Comparison of ENCODE assay signal across 23 cellular contexts in the genomic region with DNA sequence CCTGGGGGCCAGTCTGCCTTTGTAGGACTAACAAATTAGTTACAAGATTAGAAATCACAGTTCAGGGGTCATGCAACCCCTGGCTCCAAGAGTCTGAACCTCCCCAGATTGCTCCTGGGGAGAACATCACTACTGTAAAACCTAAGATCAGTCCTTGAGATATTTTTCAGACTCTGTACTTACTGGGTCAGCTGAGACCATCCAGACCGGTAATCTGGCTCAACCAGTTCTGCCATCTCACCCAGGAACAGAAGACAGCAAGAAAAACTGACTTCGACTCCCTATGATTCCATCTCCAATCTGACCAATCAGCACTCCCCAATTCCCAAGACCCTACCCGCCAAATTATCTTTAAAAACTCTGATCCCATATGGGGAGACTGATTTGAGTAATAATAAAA. TPM values are rescaled to one million over a fixed set of nuclear protein-coding genes. Genes with fewer than 3 reads are reported as not detected.
DNase-seq lines count a peak whose midpoint lies in the region; ATAC-seq and TF ChIP-seq lines count a peak whose summit lies in the region.
"Had no signal": no experiment of that assay in that cellular context is flagged by ENCODE, and none has a peak within 500 bp of the region (broad histone marks: within the 10 kb centered on the region; RNA-seq: fewer than 3 reads in every experiment).

No MANE protein-coding gene starts in this region.

- no peaks in the 10 kb centered on the region for H3K9me1 ChIP-seq in IMR-90 (ENCODE audit: insufficient read depth, low read length)

- H3K4ac ChIP-seq in IMR-90 (ENCODE audit: low read depth, low read length) = peak overlapping the region; percentile 16; the same call in 1 of the 2 replicates

- H3K14ac ChIP-seq in IMR-90 (replicated peaks; ENCODE audit: low read depth, low read length) = no peak overlapping the region

- H4K8ac ChIP-seq in IMR-90 (ENCODE audit: low read depth in 2 of 2, low read length in 2 of 2) = no peak overlapping the region; a peak in 1 of 4 replicates

- no peak overlapping the region for H3K4me2 ChIP-seq in IMR-90 (ENCODE audit: low read depth, low read length)
- H3K4me2 ChIP-seq in smooth muscle cell = no peak overlapping the region
- H3K4me2 ChIP-seq: SK-N-SH had no signal

- no peak for ATAC-seq in IMR-90 (ENCODE audit: low read depth)
- ATAC-seq in HG02588 (IDR thresholded peaks at IDR 0.05; ENCODE audit: unreplicated experiment) = no peak
- no peak for ATAC-seq in HG03342 (IDR thresholded peaks at IDR 0.05; ENCODE audit: unreplicated experiment)

- no peak overlapping the region for H2BK20ac ChIP-seq in IMR-90 (ENCODE audit: low read depth, low read length)

- no peak overlapping the region; the same call in 2 of the 3 replicates for H2BK15ac ChIP-seq in IMR-90 (ENCODE audit: low read depth, low read length)

- no peak overlapping the region for H2AK5ac ChIP-seq in IMR-90 (ENCODE audit: low read depth, low read length)

- in situ Hi-C loops in IMR-90 (cut with MboI; ENCODE audit: low sequenced_read_pairs) = no loop called here

- TF ChIP-seq CTCF in IMR-90 (conservative IDR thresholded peaks at IDR 0.05; ENCODE audit: low read depth, low read length) (no peak), smooth muscle cell (IDR thresholded peaks at IDR 0.05; ENCODE audit: borderline replicate concordance, insufficient read depth, poor library complexity, severe bottlenecking) (no peak)

- H3K27me3 ChIP-seq in IMR-90 (ENCODE audit: control insufficient read depth, insufficient read depth, low read length) (no peaks in the 10 kb centered on the region), smooth muscle cell (ENCODE audit: low read depth) (no peaks in the 10 kb centered on the region)

- no peak overlapping the region for H4K5ac ChIP-seq in IMR-90 (ENCODE audit: low read depth, low read length)

- H3K79me2 ChIP-seq in smooth muscle cell (ENCODE audit: low read depth) = no peaks in the 10 kb centered on the region

- peaks cover 4% of the 10 kb centered on the region for H3K4me1 ChIP-seq in IMR-90 (ENCODE audit: control insufficient read depth, insufficient read depth, low read length)
- no peaks in the 10 kb centered on the region for H3K4me1 ChIP-seq in smooth muscle cell (ENCODE audit: low read depth)

- DNase-seq in DMS53 treated with DMSO at 0.1 percent for 48 hours (lab: John Stamatoyannopoulos, UW; ENCODE audit: unreplicated experiment) (peak; percentile 29), IMR-90 (no peak), epithelial cell of prostate (ENCODE audit: low read depth, low spot score) (no peak), smooth muscle cell (lab: John Stamatoyannopoulos, UW; ENCODE audit: unreplicated experiment) (no peak), RKO (ENCODE audit: low spot score) (no peak)
- DNase-seq: C1 segment of cervical spinal cord; CD4-positive, alpha-beta memory T cell; COR-L47; DMS 273 treated with DMSO at 0.1 percent for 48 hours; DND-41; GM23248; H7; HFFc6; NCI-H1092 treated with DMSO at 0.1 percent for 48 hours; NCI-H146; NCI-H1930; NCI-H2107; NCI-H446; NCI-H526 treated with DMSO at 0.1 percent for 48 hours; SK-N-SH; SW 1271 had no signal

- no peaks in the 10 kb centered on the region for H3F3A ChIP-seq in smooth muscle cell (ENCODE audit: low read depth)

- no peak for TF ChIP-seq RAD21 in IMR-90 (IDR thresholded peaks at IDR 0.05; ENCODE audit: low read length)

- CTCF ChIA-PET in IMR-90 (lab: Yijun Ruan, JAX) = no interaction called here

- no TSS peak for BruUV-seq in IMR-90 (replicated peaks; lab: Mats Ljungman, UMichigan)

- no peak overlapping the region for H3K18ac ChIP-seq in IMR-90 (ENCODE audit: low read depth, low read length)

- intact Hi-C loops in IMR-90 (cut with micrococcal nuclease) = no loop called here

- H2AFZ ChIP-seq in IMR-90 (replicated peaks; ENCODE audit: low read length, poor library complexity) = no peak overlapping the region
- no peak overlapping the region for H2AFZ ChIP-seq in smooth muscle cell (ENCODE audit: low read depth)
- H2AFZ ChIP-seq: GM23248 had no signal

- peaks cover 0 to 6% of the 10 kb centered on the region in 2 experiments; a peak in 2 of 4 replicates for H3K79me1 ChIP-seq in IMR-90 (ENCODE audit: low read depth in 1 of 2, low read length in 2 of 2)

- no peak overlapping the region for H2AK9ac ChIP-seq in IMR-90 (replicated peaks; ENCODE audit: low read depth, low read length, poor library complexity)

- no peak overlapping the region for H3K27ac ChIP-seq in IMR-90 (ENCODE audit: insufficient read depth, low read length)
- peak overlapping the region; percentile 95 for H3K27ac ChIP-seq in epithelial cell of prostate
- peak overlapping the region; percentile 89 for H3K27ac ChIP-seq in smooth muscle cell (ENCODE audit: low read depth)
- H3K27ac ChIP-seq: GM23248 had no signal

- TF ChIP-seq POLR2A in IMR-90 (IDR thresholded peaks at IDR 0.05; ENCODE audit: low read depth, low read length) = no peak

- H4K91ac ChIP-seq in IMR-90 (ENCODE audit: insufficient read depth, low read depth, low read length) = peak overlapping the region; percentile 4; the same call in 1 of the 2 replicates

- peaks cover 5% of the 10 kb centered on the region for H3K9me3 ChIP-seq in IMR-90 (ENCODE audit: control insufficient read depth, insufficient read depth, low read length)
- H3K9me3 ChIP-seq in smooth muscle cell (replicated peaks; ENCODE audit: low read depth) = no peaks in the 10 kb centered on the region
- H3K9me3 ChIP-seq: SK-N-SH had no signal

- H3K4me3 ChIP-seq in IMR-90 (ENCODE audit: insufficient read depth, low read depth, low read length) (no peak overlapping the region), smooth muscle cell (no peak overlapping the region)
- H3K4me3 ChIP-seq: GM23248 had no signal

- POLR2A ChIA-PET in IMR-90 (lab: Charles Lee; ENCODE audit: unreplicated experiment) = no interaction called here

- H3K9ac ChIP-seq in IMR-90 (ENCODE audit: low read depth, low read length) (no peak overlapping the region), smooth muscle cell (ENCODE audit: low read depth) (no peak overlapping the region)
- H3K9ac ChIP-seq: GM23248, SK-N-SH had no signal

- no peak overlapping the region; the same call in 1 of the 2 replicates for H2BK120ac ChIP-seq in IMR-90 (ENCODE audit: low read depth, low read length)

- dilution Hi-C loops in IMR-90 (cut with HindIII; ENCODE audit: low sequenced_read_pairs, unreplicated experiment) = no loop called here

- H4K20me1 ChIP-seq in IMR-90 (ENCODE audit: insufficient read depth, low read length) = no peaks in the 10 kb centered on the region
- no peaks in the 10 kb centered on the region for H4K20me1 ChIP-seq in smooth muscle cell (ENCODE audit: low read depth)

- peaks cover 5% of the 10 kb centered on the region; the same call in 1 of the 2 replicates for H3K36me3 ChIP-seq in IMR-90 (ENCODE audit: control insufficient read depth, insufficient read depth, low read length)
- no peaks in the 10 kb centered on the region for H3K36me3 ChIP-seq in smooth muscle cell (ENCODE audit: low read depth)

- no peak overlapping the region for H3K23ac ChIP-seq in IMR-90 (ENCODE audit: low read depth, low read length)

- no CpG with 5 or more reads among the region's 3 CpGs for WGBS in IMR-90 (ENCODE audit: extremely low coverage in 2 of 2, insufficient read length in 1 of 2), 2 experiments
- 71% methylated on average over 3 of the region's 3 CpGs for WGBS in smooth muscle cell (ENCODE audit: low lambda C conversion rate)

- H2BK5ac ChIP-seq in IMR-90 (ENCODE audit: low read depth, low read length, poor library complexity, severe bottlenecking) = no peak overlapping the region

- no peak overlapping the region for H3K56ac ChIP-seq in IMR-90 (ENCODE audit: extremely low read depth, insufficient read depth, low read length)

TF ChIP-seq in IMR-90, 13 proteins besides CTCF, POLR2A, EP300 and RAD21:
- no peak for TF ChIP-seq NFE2L2 (IDR thresholded peaks at IDR 0.05; ENCODE audit: low read depth, low read length)
- TF ChIP-seq MAFK (IDR thresholded peaks at IDR 0.05; ENCODE audit: low read depth, low read length) = no peak
- no peak for TF ChIP-seq MXI1 (IDR thresholded peaks at IDR 0.05; ENCODE audit: borderline replicate concordance, low read depth, low read length)
- TF ChIP-seq CEBPB (IDR thresholded peaks at IDR 0.05; ENCODE audit: low read depth, low read length) = no peak
- no peak for TF ChIP-seq FOS (IDR thresholded peaks at IDR 0.05; ENCODE audit: low read depth, low read length)
- TF ChIP-seq SMC3 (IDR thresholded peaks at IDR 0.05; ENCODE audit: low read depth, low read length) = no peak
- no peak for TF ChIP-seq RFX5 (IDR thresholded peaks at IDR 0.05; ENCODE audit: low read depth, low read length)
- TF ChIP-seq, protein P1, sequence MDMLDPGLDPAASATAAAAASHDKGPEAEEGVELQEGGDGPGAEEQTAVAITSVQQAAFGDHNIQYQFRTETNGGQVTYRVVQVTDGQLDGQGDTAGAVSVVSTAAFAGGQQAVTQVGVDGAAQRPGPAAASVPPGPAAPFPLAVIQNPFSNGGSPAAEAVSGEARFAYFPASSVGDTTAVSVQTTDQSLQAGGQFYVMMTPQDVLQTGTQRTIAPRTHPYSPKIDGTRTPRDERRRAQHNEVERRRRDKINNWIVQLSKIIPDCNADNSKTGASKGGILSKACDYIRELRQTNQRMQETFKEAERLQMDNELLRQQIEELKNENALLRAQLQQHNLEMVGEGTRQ (IDR thresholded peaks at IDR 0.05; ENCODE audit: low read depth, low read length) = no peak
- no peak for TF ChIP-seq CHD1 (IDR thresholded peaks at IDR 0.05; ENCODE audit: low read depth, low read length)
- TF ChIP-seq RCOR1 (IDR thresholded peaks at IDR 0.05; ENCODE audit: insufficient replicate concordance, low read length) = no peak
- no peak for TF ChIP-seq MAZ (IDR thresholded peaks at IDR 0.05; ENCODE audit: borderline replicate concordance, low read depth, low read length)
- TF ChIP-seq, protein P2, sequence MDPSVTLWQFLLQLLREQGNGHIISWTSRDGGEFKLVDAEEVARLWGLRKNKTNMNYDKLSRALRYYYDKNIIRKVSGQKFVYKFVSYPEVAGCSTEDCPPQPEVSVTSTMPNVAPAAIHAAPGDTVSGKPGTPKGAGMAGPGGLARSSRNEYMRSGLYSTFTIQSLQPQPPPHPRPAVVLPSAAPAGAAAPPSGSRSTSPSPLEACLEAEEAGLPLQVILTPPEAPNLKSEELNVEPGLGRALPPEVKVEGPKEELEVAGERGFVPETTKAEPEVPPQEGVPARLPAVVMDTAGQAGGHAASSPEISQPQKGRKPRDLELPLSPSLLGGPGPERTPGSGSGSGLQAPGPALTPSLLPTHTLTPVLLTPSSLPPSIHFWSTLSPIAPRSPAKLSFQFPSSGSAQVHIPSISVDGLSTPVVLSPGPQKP (IDR thresholded peaks at IDR 0.05; ENCODE audit: borderline replicate concordance, low read depth, low read length) = no peak
- no peak for TF ChIP-seq BHLHE40 (IDR thresholded peaks at IDR 0.05; ENCODE audit: low read depth, low read length)

RNA-seq across cellular contexts. Expression of a gene that starts 47.5 kb away (rescaled TPM):
- total RNA-seq in IMR-90 (2012; rRNA removed) (95.0 and 103 TPM in 2 replicates), smooth muscle cell (70.1 and 84.7 TPM in 2 replicates)
- polyA plus RNA-seq in IMR-90 (2012; rRNA removed) (26.5 and 33.8 TPM in 2 replicates), smooth muscle cell (32.8 and 40.2 TPM in 2 replicates)
- polyA plus RNA-seq in IMR-90 (2012; cell fraction: cytosol; rRNA removed) = 5.9 and 6.4 TPM in 2 replicates
- 5.1 and 23.1 TPM in 2 replicates for polyA plus RNA-seq in IMR-90 (2012; cell fraction: nucleus; rRNA removed; ENCODE audit: low replicate concordance)
